8 cellular contexts compared by ENCODE assay signal in the genomic region with DNA sequence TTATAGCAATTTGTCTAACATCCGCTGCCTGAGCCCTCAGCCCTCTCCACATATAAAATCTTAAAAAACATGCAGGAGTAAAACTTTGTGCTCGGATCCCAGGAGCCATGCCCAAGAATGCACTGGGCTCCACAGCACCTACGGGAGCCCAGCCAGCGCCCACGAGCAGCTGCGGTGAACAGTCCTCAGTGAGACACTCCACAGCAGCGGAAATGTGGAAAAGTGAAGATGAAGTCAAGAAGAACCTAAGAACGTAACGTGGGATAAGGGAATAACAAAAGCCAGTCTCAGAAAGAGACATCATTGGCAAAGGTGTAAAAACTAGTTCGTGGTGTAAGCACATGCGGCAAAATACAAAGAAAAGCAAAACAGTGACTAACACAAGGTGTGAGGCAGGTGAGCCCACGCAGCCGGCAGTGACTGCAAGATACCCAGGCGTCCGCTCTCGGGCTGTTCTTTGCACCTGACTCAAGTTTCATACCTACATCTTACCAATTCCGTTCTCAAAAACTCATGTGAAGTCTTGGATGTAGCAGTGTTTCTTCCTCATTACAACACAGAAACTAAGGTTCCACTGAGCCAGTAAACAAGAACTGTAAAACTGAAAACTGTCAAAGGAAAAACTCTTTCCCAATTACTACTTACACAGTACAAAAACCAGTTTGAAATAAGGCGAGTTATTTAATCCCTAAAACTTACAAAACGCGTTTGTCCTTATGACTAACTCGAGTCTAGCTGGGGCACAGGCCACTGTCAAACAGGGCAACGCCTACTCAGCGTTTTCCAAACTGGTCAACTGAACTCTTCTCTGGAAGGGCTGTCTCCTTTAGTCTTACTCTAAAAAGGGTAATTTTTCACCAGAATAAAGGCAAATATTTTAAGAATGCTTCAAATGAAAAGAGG. TPM values are rescaled to one million over a fixed set of nuclear protein-coding genes. Genes with fewer than 3 reads are reported as not detected.
DNase-seq lines count a peak whose midpoint lies in the region; ATAC-seq, FAIRE-seq and TF ChIP-seq lines count a peak whose summit lies in the region.

No MANE protein-coding gene starts in this region.

- H3K36me3 ChIP-seq in GM06990 (ENCODE audit: control insufficient read depth, insufficient read depth, low read length) (no peaks in the 10 kb centered on the region), RWPE2 (ENCODE audit: low read depth) (peaks cover 23% of the 10 kb centered on the region), adipocyte (ENCODE audit: control insufficient read depth, insufficient read depth, low read length, severe bottlenecking) (no peaks in the 10 kb centered on the region), left lung (no peaks in the 10 kb centered on the region)

- TF ChIP-seq POLR2A in GM12892 (IDR thresholded peaks at IDR 0.05; ENCODE audit: low read depth, low read length): no peak

- FAIRE-seq in GM12892 (lab: Jason Lieb, UNC): no peak

- H3K4me3 ChIP-seq in GM06990 (replicated peaks; ENCODE audit: low read depth, low read length): peak overlapping the region; percentile 71
- H3K4me3 ChIP-seq in RWPE2 (ENCODE audit: severe bottlenecking): peak overlapping the region; percentile 64
- peak overlapping the region; percentile 78 for H3K4me3 ChIP-seq in adipocyte (ENCODE audit: low read length)
- peak overlapping the region; percentile 56 to 71 for H3K4me3 ChIP-seq in left lung

- ATAC-seq in RWPE2 (ENCODE audit: low read depth) (peak; percentile 43), left lung (peak; percentile 18)

- no peak for DNase-seq in GM06990 (ENCODE audit: extremely low read depth, insufficient read length)
- no peak for DNase-seq in RWPE2 (ENCODE audit: low spot score)
- DNase-seq in adipocyte (ENCODE audit: low read depth): peak; percentile 69
- DNase-seq in left lung: peak in 1 of 2 donors; percentile 54
- DNase-seq in stimulated activated CD4-positive, alpha-beta T cell treated with anti-CD3 and anti-CD28 coated beads, TNF-alpha, amount 100 ng/mL, for 1 hour (ENCODE audit: low read depth in 3 of 3, low spot score in 1 of 3): peak in 2 of 3 donors; percentile 25 to 52
- no peak for DNase-seq in GDM1 (lab: John Stamatoyannopoulos, UW)
- no peak for DNase-seq in GM12892 (ENCODE audit: insufficient read length)
- no peak for DNase-seq in DMS 273 (lab: John Stamatoyannopoulos, UW; ENCODE audit: unreplicated experiment)

- H3K27ac ChIP-seq in RWPE2 (ENCODE audit: poor library complexity, severe bottlenecking) (peak overlapping the region; percentile 75), left lung (peak overlapping the region; percentile 39 to 75)

- no peaks in the 10 kb centered on the region for H3K27me3 ChIP-seq in GM06990 (replicated peaks; ENCODE audit: control insufficient read depth, insufficient read depth, low read length)
- no peaks in the 10 kb centered on the region for H3K27me3 ChIP-seq in RWPE2 (ENCODE audit: insufficient read depth, poor library complexity, severe bottlenecking)
- no peaks in the 10 kb centered on the region for H3K27me3 ChIP-seq in adipocyte (replicated peaks; ENCODE audit: control insufficient read depth, insufficient read depth, low read length)
- H3K27me3 ChIP-seq in left lung: no peaks in the 10 kb centered on the region

- intact Hi-C loops in left lung (cut with DNase I): no loop called here

- TF ChIP-seq CTCF in GM06990 (IDR thresholded peaks at IDR 0.05; ENCODE audit: insufficient read depth, low read length, poor library complexity, severe bottlenecking) (no peak), RWPE2 (IDR thresholded peaks at IDR 0.05; ENCODE audit: poor library complexity, severe bottlenecking) (no peak), left lung (IDR thresholded peaks at IDR 0.05) (no peak)

- H3K4me1 ChIP-seq in RWPE2 (ENCODE audit: insufficient read depth, poor library complexity, severe bottlenecking) (peaks cover 40% of the 10 kb centered on the region), adipocyte (ENCODE audit: control insufficient read depth, insufficient read depth, low read length) (peaks cover 35% of the 10 kb centered on the region), left lung (peaks cover 17 to 50% of the 10 kb centered on the region in 2 donors)

- H3K9me3 ChIP-seq in RWPE2 (ENCODE audit: severe bottlenecking): no peaks in the 10 kb centered on the region
- no peaks in the 10 kb centered on the region for H3K9me3 ChIP-seq in adipocyte (ENCODE audit: control insufficient read depth, low read length)
- H3K9me3 ChIP-seq in left lung: no peaks in the 10 kb centered on the region

- H3K9ac ChIP-seq in adipocyte (ENCODE audit: low read length): peak overlapping the region; percentile 85

RNA-seq across cellular contexts. Expression of a gene that starts 1.7 kb away (rescaled TPM):
- 10 to 100 TPM; 22.9 to 27.0 TPM for total RNA-seq in left lung
- 10.7 TPM for polyA plus RNA-seq in GM12892 (2012; ENCODE audit: missing spikeins)

RNA-seq across cellular contexts. Expression of a gene that starts 55.5 kb away (rescaled TPM):
- 10 to 100 TPM; 28.5 to 40.2 TPM for total RNA-seq in left lung
- polyA plus RNA-seq in GM12892 (2012; ENCODE audit: missing spikeins): 28.2 TPM

Comparison
In these comparisons a context has a peak if more than half of its experiments do, and no peak if none do; other contexts are left out.
1. DNase-seq: peak in adipocyte (single experiment) and stimulated activated CD4-positive, alpha-beta T cell treated with anti-CD3 and anti-CD28 coated beads, TNF-alpha, amount 100 ng/mL, for 1 hour (2 of 3); none in GM06990 (single experiment), RWPE2 (single experiment), GDM1 (single experiment), GM12892 (single experiment) and DMS 273 (single experiment).
2. Peak in every context shown above with its lines, with median percentiles within 50 percentile points of each other: H3K4me3 ChIP-seq.